In the genomic region with DNA sequence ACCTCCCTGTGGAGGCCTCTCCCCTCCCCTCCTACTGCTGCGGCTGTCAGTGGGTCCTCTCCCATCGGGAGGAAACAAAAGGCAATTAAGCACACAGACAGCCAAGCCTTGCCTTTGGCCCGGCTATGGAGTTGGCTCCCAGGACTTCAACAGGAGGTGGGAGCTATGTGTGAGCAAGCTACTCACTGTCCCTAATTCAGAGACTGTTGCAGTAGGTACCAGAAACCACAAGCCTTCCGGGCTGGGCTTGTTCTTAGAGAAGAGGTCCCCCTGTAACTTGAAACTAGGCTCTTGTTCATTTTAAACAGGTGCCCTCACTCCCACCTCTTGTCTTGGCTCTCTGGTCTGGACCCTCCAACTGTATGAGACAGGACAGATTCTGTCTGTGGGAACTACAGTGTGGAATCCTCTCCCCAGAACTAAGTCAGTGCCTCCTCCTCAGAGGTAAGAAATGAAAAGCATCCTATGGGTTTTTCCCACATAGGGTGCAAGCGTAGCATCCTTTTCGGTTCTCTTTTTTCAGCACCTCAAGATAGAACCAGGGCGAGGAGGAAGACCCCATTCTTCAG, we compare ENCODE assay signal across 15 cellular contexts.
A peak's percentile ranks its signal among the peaks of the same experiment; 100 is the strongest.
DNase-seq lines count a peak whose midpoint lies in the region; ATAC-seq and TF ChIP-seq lines count a peak whose summit lies in the region.
"Had no signal": no experiment of that assay in that cellular context is flagged by ENCODE, and none has a peak within 500 bp of the region (broad histone marks: within the 10 kb centered on the region; RNA-seq: fewer than 3 reads in every experiment).

No MANE protein-coding gene starts in this region.

- H3K27me3 ChIP-seq in SJCRH30, result no peaks in the 10 kb centered on the region
- H3K27me3 ChIP-seq: body of pancreas had no signal

- H3K36me3 ChIP-seq in SJCRH30, result no peaks in the 10 kb centered on the region
- H3K36me3 ChIP-seq: thoracic aorta had no signal

- intact Hi-C loops in Right ventricle myocardium superior (cut with DNase I) (no loop called here), left cardiac atrium (cut with DNase I) (no loop called here)

- H3K4me3 ChIP-seq in SJCRH30, result no peak overlapping the region
- H3K4me3 ChIP-seq: A549, body of pancreas, thoracic aorta had no signal

- no peak overlapping the region for H3K27ac ChIP-seq in SJCRH30
- H3K27ac ChIP-seq: A549, body of pancreas, thoracic aorta had no signal

- no peaks in the 10 kb centered on the region; the same call in 1 of the 2 replicates for H3K9me3 ChIP-seq in SJCRH30 (replicated peaks)
- H3K9me3 ChIP-seq: A549, body of pancreas, thoracic aorta had no signal

- H3K4me1 Mint-ChIP-seq in endothelial cell (ENCODE audit: unreplicated experiment), result no peaks in the 10 kb centered on the region

- DNase-seq in Right ventricle myocardium superior (peak; percentile 59), left cardiac atrium (no peak), SJCRH30 (peak; percentile 50 to 81), NCI-H2081 (lab: John Stamatoyannopoulos, UW) (no peak), endothelial cell (ENCODE audit: low spot score) (no peak), epidermal melanocyte (ENCODE audit: insufficient read length, low spot score) (no peak)
- no peak for DNase-seq in activated CD4-positive, alpha-beta T cell treated with anti-CD3 and anti-CD28 coated beads for 48 hours
- DNase-seq: body of pancreas; NCI-H345; occipital lobe; stimulated activated CD4-positive, alpha-beta T cell treated with anti-CD3 and anti-CD28 coated beads, Interleukin-2, amount 100 ng/mL, for 48 hours had no signal

- H3K9me3 Mint-ChIP-seq in endothelial cell (ENCODE audit: unreplicated experiment), result no peaks in the 10 kb centered on the region

- no peak overlapping the region for H3K27ac Mint-ChIP-seq in endothelial cell (ENCODE audit: unreplicated experiment)

- ATAC-seq in Right ventricle myocardium superior (ENCODE audit: poor library complexity) (peak; percentile 60), left cardiac atrium (no peak), HG02840 (IDR thresholded peaks at IDR 0.05; ENCODE audit: low FRiP score, unreplicated experiment) (peak; percentile 73)
- ATAC-seq: A549, body of pancreas, HepG2 had no signal

- H3K4me1 ChIP-seq in SJCRH30, result peaks cover 10% of the 10 kb centered on the region
- H3K4me1 ChIP-seq: A549, body of pancreas had no signal

- H3K4me3 Mint-ChIP-seq in endothelial cell (ENCODE audit: unreplicated experiment), result no peak overlapping the region

- H3K27me3 Mint-ChIP-seq in endothelial cell (ENCODE audit: unreplicated experiment), result no peaks in the 10 kb centered on the region

- no peak for TF ChIP-seq CTCF in endothelial cell (IDR thresholded peaks at IDR 0.05; ENCODE audit: unreplicated experiment)

- H3K36me3 Mint-ChIP-seq in endothelial cell (ENCODE audit: low read depth, unreplicated experiment), result no peaks in the 10 kb centered on the region

Comparison
In these comparisons a context has a peak if more than half of its experiments do, and no peak if none do; other contexts are left out.
1. ATAC-seq: peak in Right ventricle myocardium superior (single experiment) and HG02840 (single experiment); none in left cardiac atrium (0 of 2).
2. DNase-seq: peak in Right ventricle myocardium superior (single experiment) and SJCRH30 (2 of 2); none in left cardiac atrium (single experiment), NCI-H2081 (0 of 2), endothelial cell (single experiment), activated CD4-positive, alpha-beta T cell treated with anti-CD3 and anti-CD28 coated beads for 48 hours (single experiment) and epidermal melanocyte (single experiment).